Comparison of ENCODE assay signal across 16 cellular contexts in the genomic region with DNA sequence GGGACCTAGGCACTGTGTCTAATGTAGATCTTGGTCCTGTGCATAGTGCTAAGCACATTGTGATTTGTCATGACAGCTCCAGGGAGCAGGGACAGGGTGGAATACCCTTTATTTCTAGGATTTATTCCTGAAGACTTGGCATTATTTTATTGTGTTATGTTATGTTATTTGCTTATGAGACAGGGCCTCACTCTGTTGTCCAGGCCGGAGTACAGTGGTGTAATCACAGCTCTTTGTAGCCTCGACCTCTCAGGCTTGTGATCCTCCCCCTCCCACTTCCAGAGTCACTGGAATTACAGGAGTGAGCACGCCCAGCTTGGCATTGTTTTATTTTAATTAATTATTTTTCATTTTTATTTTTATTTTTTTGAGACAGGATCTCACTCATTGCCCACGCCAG. TPM values are rescaled to one million over a fixed set of nuclear protein-coding genes. Genes with fewer than 3 reads are reported as not detected.
DNase-seq lines count a peak whose midpoint lies in the region; ATAC-seq and TF ChIP-seq lines count a peak whose summit lies in the region.
"Had no signal": no experiment of that assay in that cellular context is flagged by ENCODE, and none has a peak within 500 bp of the region (broad histone marks: within the 10 kb centered on the region; RNA-seq: fewer than 3 reads in every experiment).

No MANE protein-coding gene starts in this region.

- intact Hi-C loops in left colon (cut with DNase I, micrococcal nuclease) (loop anchor here in 1 of 2 donors (10.0 kb wide), 1 partner anchor 69 kb away; no protein-coding TSS in a partner anchor), transverse colon (cut with DNase I; ENCODE audit: low total_unique reads) (loop anchor here (10.0 kb wide), 1 partner anchor 99 kb away; no protein-coding TSS in a partner anchor)

- H3K36me3 ChIP-seq in esophagus (ENCODE audit: control insufficient read depth in 2 of 2, insufficient read depth in 2 of 2, low read length in 1 of 2): no peaks in the 10 kb centered on the region
- H3K36me3 ChIP-seq in transverse colon: no peaks in the 10 kb centered on the region
- no peaks in the 10 kb centered on the region for H3K36me3 ChIP-seq in MG63
- H3K36me3 ChIP-seq: HAP-1 had no signal

- peaks cover 9% of the 10 kb centered on the region for H3K4me1 Mint-ChIP-seq in activated CD8-positive, alpha-beta memory T cell treated with anti-CD3 and anti-CD28 coated beads, Interleukin-2, amount 10 ng/mL, durations not matched to agents 7 days and 5 days

- TF ChIP-seq EP300 in transverse colon (IDR thresholded peaks at IDR 0.05; ENCODE audit: low read depth): no peak

- H3K27me3 ChIP-seq in esophagus (ENCODE audit: control insufficient read depth in 1 of 2, insufficient read depth in 2 of 2, low read length in 2 of 2) (no peaks in the 10 kb centered on the region), transverse colon (no peaks in the 10 kb centered on the region), MG63 (no peaks in the 10 kb centered on the region)

- no peak for TF ChIP-seq POLR2A in transverse colon (IDR thresholded peaks at IDR 0.05)

- in situ Hi-C loops in transverse colon (cut with MboI; ENCODE audit: low pct_ligation_motif_present in 1 of 4, low pct_unique_long_range_greater_than_20kb in 1 of 4, low sequenced_read_pairs in 3 of 4): loop anchor here in 3 of 4 donors (10.0 to 25.0 kb wide), 3 partner anchors 99 to 442 kb away; a partner anchor contains a TSS

- peaks cover 10% of the 10 kb centered on the region for H3K27me3 Mint-ChIP-seq in activated CD8-positive, alpha-beta memory T cell treated with anti-CD3 and anti-CD28 coated beads, Interleukin-2, amount 10 ng/mL, durations not matched to agents 7 days and 5 days

- no peak overlapping the region for H3K4me3 Mint-ChIP-seq in activated CD8-positive, alpha-beta memory T cell treated with anti-CD3 and anti-CD28 coated beads, Interleukin-2, amount 10 ng/mL, durations not matched to agents 7 days and 5 days
- H3K4me3 Mint-ChIP-seq: CD4-positive, alpha-beta memory T cell; GM23338 had no signal

- H3K9me3 Mint-ChIP-seq in activated CD8-positive, alpha-beta memory T cell treated with anti-CD3 and anti-CD28 coated beads, Interleukin-2, amount 10 ng/mL, durations not matched to agents 7 days and 5 days (ENCODE audit: low read depth): no peaks in the 10 kb centered on the region
- H3K9me3 Mint-ChIP-seq: CD4-positive, alpha-beta memory T cell; GM23338 had no signal

- no peak overlapping the region for H3K4me3 ChIP-seq in esophagus (ENCODE audit: low read depth in 1 of 2, low read length in 2 of 2)
- H3K4me3 ChIP-seq in transverse colon: no peak overlapping the region
- H3K4me3 ChIP-seq in MG63: no peak overlapping the region
- H3K4me3 ChIP-seq: GM23338, HAP-1 had no signal

- H3K9me3 ChIP-seq in esophagus (ENCODE audit: control insufficient read depth in 2 of 2, insufficient read depth in 1 of 2, low read depth in 1 of 2, low read length in 1 of 2) (no peaks in the 10 kb centered on the region), transverse colon (no peaks in the 10 kb centered on the region), MG63 (no peaks in the 10 kb centered on the region)
- H3K9me3 ChIP-seq: HAP-1 had no signal

- TF ChIP-seq CTCF in VCaP (conservative IDR thresholded peaks at IDR 0.05): no peak
- no peak for TF ChIP-seq CTCF in transverse colon (IDR thresholded peaks at IDR 0.05)

- DNase-seq in left colon (no peak), transverse colon (no peak), MG63 (no peak)
- no peak for DNase-seq in activated CD8-positive, alpha-beta memory T cell treated with anti-CD3 and anti-CD28 coated beads, Interleukin-2, amount 10 ng/mL, durations not matched to agents 7 days and 5 days
- DNase-seq in activated effector memory CD4-positive, alpha-beta T cell treated with Interleukin-2 at 50 U/mL for 16 hours: no peak
- DNase-seq: C1 segment of cervical spinal cord; Calu3; CD4-positive, alpha-beta memory T cell; COR-L47; DMS53; DMS79 treated with DMSO at 0.1 percent for 48 hours; GF-D8 had no signal

- H3K27ac ChIP-seq in VCaP (peak overlapping the region; percentile 20; the same call in 1 of the 2 replicates), esophagus (ENCODE audit: low read depth in 2 of 2, low read length in 1 of 2) (peak overlapping the region; percentile 48 to 67), transverse colon (peak overlapping the region; percentile 75 to 84 (median 79))

- H3K36me3 Mint-ChIP-seq in activated CD8-positive, alpha-beta memory T cell treated with anti-CD3 and anti-CD28 coated beads, Interleukin-2, amount 10 ng/mL, durations not matched to agents 7 days and 5 days: no peaks in the 10 kb centered on the region
- H3K36me3 Mint-ChIP-seq: CD4-positive, alpha-beta memory T cell had no signal

- peaks cover 2 to 4% of the 10 kb centered on the region in 2 donors for H3K4me1 ChIP-seq in esophagus (ENCODE audit: control insufficient read depth in 2 of 2, insufficient read depth in 2 of 2, low read length in 1 of 2)
- peaks cover 8 to 38% (median 24%) of the 10 kb centered on the region in 4 donors for H3K4me1 ChIP-seq in transverse colon

- 53 to 59% methylated on average over 4 of the region's 4 CpGs for WGBS in esophagus, 2 donors
- 47 to 90% methylated on average over 2 to 4 of the region's 4 CpGs for WGBS in transverse colon (ENCODE audit: low coverage in 1 of 2), 2 donors

- ATAC-seq in left colon: peak; percentile 16
- ATAC-seq in activated CD8-positive, alpha-beta memory T cell treated with anti-CD3 and anti-CD28 coated beads, Interleukin-2, amount 10 ng/mL, durations not matched to agents 7 days and 5 days: no peak
- ATAC-seq: GM23338 had no signal

- CTCF ChIA-PET in activated CD8-positive, alpha-beta memory T cell treated with anti-CD3 and anti-CD28 coated beads, Interleukin-2, amount 10 ng/mL, durations not matched to agents 7 days and 5 days (lab: Charles Lee): interaction anchor here (0.6 to 1.2 kb wide), 2 partner anchors 10 to 12 kb away, joined by 3 to 4 read pairs; no protein-coding TSS in a partner anchor

- H3K27ac Mint-ChIP-seq in activated CD8-positive, alpha-beta memory T cell treated with anti-CD3 and anti-CD28 coated beads, Interleukin-2, amount 10 ng/mL, durations not matched to agents 7 days and 5 days: no peak overlapping the region
- H3K27ac Mint-ChIP-seq: CD4-positive, alpha-beta memory T cell; GM23338 had no signal

RNA-seq across cellular contexts. Expression of a gene that starts 40.5 kb away (rescaled TPM):
- polyA plus RNA-seq in esophagus: 10 to 100 TPM; 27.8 to 34.6 TPM
- total RNA-seq in left colon: 100 to 1,000 TPM; 119 to 123 TPM
- total RNA-seq in transverse colon: 100 to 1,000 TPM in 3 of 4 donors, 10 to 100 TPM in 1; 72.9 to 419 (median 158) TPM
- total RNA-seq in activated CD8-positive, alpha-beta memory T cell treated with anti-CD3 and anti-CD28 coated beads, Interleukin-2, amount 10 ng/mL, durations not matched to agents 7 days and 5 days: 100 to 1,000 TPM; 159 to 179 TPM
- total RNA-seq in MG63 (2014; rRNA removed; shearing (Covaris generic); ENCODE audit: low replicate concordance): 16.2 and 23.3 TPM in 2 replicates

Comparison
In these comparisons a context has a peak if more than half of its experiments do, and no peak if none do; other contexts are left out.
1. H3K27ac ChIP-seq: peak in every context shown above with its lines; median percentile 79 in transverse colon; 58 in esophagus; 20 in VCaP.